28 cellular contexts compared by ENCODE assay signal in the genomic region with DNA sequence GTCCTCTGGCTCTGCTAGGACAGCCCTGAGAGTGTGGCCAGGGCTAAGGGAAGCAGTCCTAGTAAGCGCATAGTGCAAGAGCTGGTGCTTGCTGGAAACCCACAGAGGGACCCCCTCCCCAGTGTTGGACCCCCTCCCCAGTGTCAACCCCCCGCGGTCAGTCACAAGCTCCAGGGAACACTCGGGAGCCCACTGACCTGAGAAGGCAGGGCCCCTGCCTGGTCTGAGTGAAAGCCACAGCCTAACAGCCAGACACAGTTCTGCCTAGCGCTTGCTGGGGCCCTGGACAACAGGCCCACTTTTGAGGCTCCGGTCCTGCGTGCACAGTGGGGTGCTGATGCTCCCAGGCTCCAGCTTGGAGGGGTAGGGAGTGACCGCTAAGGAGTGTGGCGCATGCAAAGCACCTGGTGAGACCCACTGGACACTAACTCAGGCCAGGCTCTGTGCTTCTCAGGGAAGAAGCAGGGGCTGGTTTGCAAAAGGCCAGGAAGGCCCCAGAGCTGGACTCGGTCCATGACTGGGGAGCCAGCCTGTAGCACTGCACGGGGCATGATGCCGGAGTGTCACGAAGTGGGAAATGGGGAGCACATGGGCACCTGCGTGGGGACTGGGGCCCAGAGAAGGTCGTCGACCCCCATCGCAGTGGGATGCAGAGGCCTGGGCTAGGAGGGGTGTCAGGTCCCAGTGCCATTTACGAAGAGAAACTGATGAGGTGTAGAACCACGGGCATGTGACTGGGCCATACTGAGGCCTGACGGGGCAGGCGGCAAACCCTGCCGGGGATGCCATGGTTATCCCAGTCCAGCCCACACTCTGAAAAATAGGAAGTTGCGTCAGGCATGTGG.
DNase-seq lines count a peak whose midpoint lies in the region; ATAC-seq and TF ChIP-seq lines count a peak whose summit lies in the region.
"Had no signal": no experiment of that assay in that cellular context is flagged by ENCODE, and none has a peak within 500 bp of the region (broad histone marks: within the 10 kb centered on the region; RNA-seq: fewer than 3 reads in every experiment).

No MANE protein-coding gene starts in this region.

- no peak overlapping the region for H3K27ac ChIP-seq in BLaER1 treated with 17β-estradiol and CSF1 and Interleukin-3, amounts not matched to agents 10 nM and 100 nM
- no peak overlapping the region for H3K27ac ChIP-seq in gastroesophageal sphincter
- H3K27ac ChIP-seq: brain microvascular endothelial cell, esophagus muscularis mucosa, left ventricle myocardium inferior, ovary, SK-N-MC, tibial nerve, VCaP had no signal

- H4K20me1 ChIP-seq in BLaER1 treated with 17β-estradiol and CSF1 and Interleukin-3, amounts not matched to agents 10 nM and 100 nM = peaks cover 0 to 10% (median 0%) of the 10 kb centered on the region in 11 experiments; a peak in 1 of 22 replicates

- no peaks in the 10 kb centered on the region for H3K4me1 Mint-ChIP-seq in osteocyte (ENCODE audit: unreplicated experiment)

- no peak overlapping the region for H3K4me3 Mint-ChIP-seq in osteocyte (ENCODE audit: unreplicated experiment)
- H3K4me3 Mint-ChIP-seq: effector memory CD8-positive, alpha-beta T cell; naive thymus-derived CD4-positive, alpha-beta T cell; stimulated activated naive CD8-positive, alpha-beta T cell treated with anti-CD3 and anti-CD28 coated beads, Interleukin-15, Interleukin-2, amounts not matched to agents 100 ng/mL and 50 ng/mL, for 24 hours had no signal

- peaks cover 13% of the 10 kb centered on the region for H3K9me3 Mint-ChIP-seq in osteocyte (ENCODE audit: unreplicated experiment)
- H3K9me3 Mint-ChIP-seq: effector memory CD8-positive, alpha-beta T cell had no signal

- TF ChIP-seq POLR2A in gastroesophageal sphincter (IDR thresholded peaks at IDR 0.05) = no peak

- H3K4me2 ChIP-seq in BLaER1 treated with 17β-estradiol and CSF1 and Interleukin-3, amounts not matched to agents 10 nM and 100 nM = peak overlapping the region in 10 of 11 experiments; percentile 7 to 57 (median 30); a peak in 14 of 22 replicates

- ATAC-seq in gastroesophageal sphincter = peak; percentile 21
- ATAC-seq: effector memory CD8-positive, alpha-beta T cell had no signal

- 0 out of 22 replicates have a peak, but pooled peaks cover 0 to 1% (median 0%) of the 10 kb centered on the region in 11 experiments for H3K9me3 ChIP-seq in BLaER1 treated with 17β-estradiol and CSF1 and Interleukin-3, amounts not matched to agents 10 nM and 100 nM (replicated peaks in 1 of 11)
- H3K9me3 ChIP-seq in gastroesophageal sphincter = no peaks in the 10 kb centered on the region
- H3K9me3 ChIP-seq: esophagus muscularis mucosa, left ventricle myocardium inferior, ovary, tibial nerve had no signal

- TF ChIP-seq CTCF in gastroesophageal sphincter (IDR thresholded peaks at IDR 0.05) (no peak), osteocyte (IDR thresholded peaks at IDR 0.05) (no peak)

- no peaks in the 10 kb centered on the region for H3K36me3 Mint-ChIP-seq in osteocyte (ENCODE audit: unreplicated experiment)
- H3K36me3 Mint-ChIP-seq: CD4-positive, alpha-beta memory T cell; mesothelial cell of epicardium; naive thymus-derived CD4-positive, alpha-beta T cell had no signal

- H3K9ac ChIP-seq in BLaER1 treated with 17β-estradiol and CSF1 and Interleukin-3, amounts not matched to agents 10 nM and 100 nM = no peak overlapping the region

- H3K4me3 ChIP-seq in BLaER1 treated with 17β-estradiol and CSF1 and Interleukin-3, amounts not matched to agents 10 nM and 100 nM = no peak overlapping the region
- no peak overlapping the region for H3K4me3 ChIP-seq in H7 (ENCODE audit: insufficient read depth, low read depth, low read length)
- no peak overlapping the region for H3K4me3 ChIP-seq in gastroesophageal sphincter
- H3K4me3 ChIP-seq: ovary, SK-N-MC, tibial nerve had no signal

- WGBS in gastroesophageal sphincter (ENCODE audit: low coverage in 1 of 2), 2 donors = 93 to 98% methylated on average over 7 to 12 of the region's 23 CpGs

- no peak for TF ChIP-seq EP300 in gastroesophageal sphincter (IDR thresholded peaks at IDR 0.05)

- no peak overlapping the region for H3K27ac Mint-ChIP-seq in osteocyte (ENCODE audit: unreplicated experiment)
- H3K27ac Mint-ChIP-seq: CD4-positive, alpha-beta memory T cell; effector memory CD8-positive, alpha-beta T cell; stimulated activated naive CD8-positive, alpha-beta T cell treated with anti-CD3 and anti-CD28 coated beads, Interleukin-15, Interleukin-2, amounts not matched to agents 100 ng/mL and 50 ng/mL, for 24 hours had no signal

- no peaks in the 10 kb centered on the region for H3K27me3 Mint-ChIP-seq in osteocyte (ENCODE audit: unreplicated experiment)

- no peaks in the 10 kb centered on the region; a peak in 1 of 22 replicates for H3K27me3 ChIP-seq in BLaER1 treated with 17β-estradiol and CSF1 and Interleukin-3, amounts not matched to agents 10 nM and 100 nM
- H3K27me3 ChIP-seq in H7 (ENCODE audit: control insufficient read depth, insufficient read depth, low read length) = no peaks in the 10 kb centered on the region; the same call in none of the 2 replicates
- peaks cover 10% of the 10 kb centered on the region for H3K27me3 ChIP-seq in gastroesophageal sphincter
- H3K27me3 ChIP-seq: brain microvascular endothelial cell, esophagus muscularis mucosa, ovary, tibial nerve had no signal

- DNase-seq in H7 = peak; percentile 33
- peak; percentile 82 for DNase-seq in osteocyte (ENCODE audit: extremely low spot score, unreplicated experiment)
- no peak for DNase-seq in activated CD4-positive, alpha-beta T cell treated with anti-CD3 and anti-CD28 coated beads for 48 hours
- DNase-seq in A172 (ENCODE audit: low spot score) = no peak
- no peak for DNase-seq in stimulated activated naive CD4-positive, alpha-beta T cell treated with Interleukin-2 at 50 U/mL for 16 hours (lab: John Stamatoyannopoulos, UW)
- DNase-seq in hypothalamus (lab: John Stamatoyannopoulos, UW) = no peak
- DNase-seq: activated CD4-positive, alpha-beta T cell treated with anti-CD3 and anti-CD28 coated beads, Interleukin-2, amount 50 U/mL, for 1 hour; brain microvascular endothelial cell; CD4-positive, alpha-beta memory T cell; effector memory CD8-positive, alpha-beta T cell; foreskin melanocyte; left ventricle myocardium inferior; MV-4-11; naive thymus-derived CD4-positive, alpha-beta T cell; NCI-H1694; NCI-H2171 treated with DMSO at 0.1 percent for 48 hours; NCI-H524 treated with DMSO at 0.1 percent for 48 hours; RPMI8226; stimulated activated CD4-positive, alpha-beta T cell treated with anti-CD3 and anti-CD28 coated beads, Interleukin-4, amount 100 ng/mL, for 4 hours had no signal

- H3K36me3 ChIP-seq in BLaER1 treated with 17β-estradiol and CSF1 and Interleukin-3, amounts not matched to agents 10 nM and 100 nM = no peaks in the 10 kb centered on the region
- H3K36me3 ChIP-seq in H7 (replicated peaks; ENCODE audit: control insufficient read depth, insufficient read depth, low read length) (no peaks in the 10 kb centered on the region), gastroesophageal sphincter (no peaks in the 10 kb centered on the region)
- H3K36me3 ChIP-seq: brain microvascular endothelial cell, esophagus muscularis mucosa, left ventricle myocardium inferior, ovary, tibial nerve had no signal

- peaks cover 8 to 30% (median 18%) of the 10 kb centered on the region in 10 experiments; a peak in 19 of 20 replicates for H3K4me1 ChIP-seq in BLaER1 treated with 17β-estradiol and CSF1 and Interleukin-3, amounts not matched to agents 10 nM and 100 nM
- H3K4me1 ChIP-seq in gastroesophageal sphincter = peaks cover 0 to 15% (median 0%) of the 10 kb centered on the region in 3 donors

Comparison
In these comparisons a context has a peak if more than half of its experiments do, and no peak if none do; other contexts are left out.
1. DNase-seq: peak in H7 (single experiment) and osteocyte (single experiment); none in activated CD4-positive, alpha-beta T cell treated with anti-CD3 and anti-CD28 coated beads for 48 hours (single experiment), A172 (single experiment), stimulated activated naive CD4-positive, alpha-beta T cell treated with Interleukin-2 at 50 U/mL for 16 hours (single experiment) and hypothalamus (0 of 51).